Comparison of ENCODE assay signal across 1 cellular context in genomic region chr5:96861044-96861443, GRCh38.
A peak's percentile ranks its signal among the peaks of the same experiment; 100 is the strongest.
TF ChIP-seq lines count a peak whose summit lies in the region.

No MANE protein-coding gene starts in this region.

TF ChIP-seq in GM12878, 131 proteins besides CTCF, POLR2A, EP300 and RAD21 (continues in another document):
- TF ChIP-seq WRNIP1 (IDR thresholded peaks at IDR 0.05; ENCODE audit: borderline replicate concordance, low read depth, low read length) = no peak
- TF ChIP-seq RELB (IDR thresholded peaks at IDR 0.05; ENCODE audit: low read depth) = 0 out of 2 replicates have a peak, but pooled peaks have one; percentile 21
- TF ChIP-seq ZBED1 (IDR thresholded peaks at IDR 0.05; ENCODE audit: borderline replicate concordance) = no peak
- peak in 1 of 2 experiments; percentile 16; a peak in 1 of 4 replicates for TF ChIP-seq IKZF2 (IDR thresholded peaks at IDR 0.05)
- TF ChIP-seq TCF12 (IDR thresholded peaks at IDR 0.05; ENCODE audit: low read depth, low read length) = peak; percentile 76
- no peak for TF ChIP-seq PRDM15 (CRISPR knock-in tag; IDR thresholded peaks at IDR 0.05)
- peak; percentile 48; the same call in 1 of the 2 replicates for TF ChIP-seq ATF7 (IDR thresholded peaks at IDR 0.05; ENCODE audit: low read depth)
- TF ChIP-seq IRF4 (IDR thresholded peaks at IDR 0.05; ENCODE audit: low read depth, low read length) = no peak
- no peak for TF ChIP-seq CHD4 (IDR thresholded peaks at IDR 0.05)
- TF ChIP-seq CREM (IDR thresholded peaks at IDR 0.05; ENCODE audit: low read depth) = no peak
- peak; percentile 92 for TF ChIP-seq MEF2B (IDR thresholded peaks at IDR 0.05; ENCODE audit: partially characterized antibody, poor library complexity, severe bottlenecking)
- TF ChIP-seq HDAC2 (IDR thresholded peaks at IDR 0.05) = no peak
- TF ChIP-seq FOS (IDR thresholded peaks at IDR 0.05; ENCODE audit: borderline replicate concordance, extremely low read depth, insufficient read length) = no peak
- no peak for TF ChIP-seq TARDBP (IDR thresholded peaks at IDR 0.05; ENCODE audit: borderline replicate concordance)
- TF ChIP-seq TBL1XR1 (IDR thresholded peaks at IDR 0.05; ENCODE audit: low read depth, low read length) = no peak
- no peak for TF ChIP-seq ZNF24 (IDR thresholded peaks at IDR 0.05)
- TF ChIP-seq SP1 (IDR thresholded peaks at IDR 0.05; ENCODE audit: low read depth, low read length) = no peak
- peak; percentile 34; the same call in 1 of the 2 replicates for TF ChIP-seq CREB1 (IDR thresholded peaks at IDR 0.05; ENCODE audit: low read depth)
- TF ChIP-seq TCF7 (IDR thresholded peaks at IDR 0.05; ENCODE audit: borderline replicate concordance) = no peak
- no peak for TF ChIP-seq CEBPZ (IDR thresholded peaks at IDR 0.05; ENCODE audit: low read depth, low read length)
- no peak for TF ChIP-seq PKNOX1 (IDR thresholded peaks at IDR 0.05)
- no peak for TF ChIP-seq ZBTB11 (CRISPR knock-in tag; IDR thresholded peaks at IDR 0.05)
- TF ChIP-seq IRF3 (IDR thresholded peaks at IDR 0.05) = no peak
- no peak for TF ChIP-seq E2F4 (IDR thresholded peaks at IDR 0.05; ENCODE audit: low read depth, low read length)
- no peak for TF ChIP-seq BCLAF1 (IDR thresholded peaks at IDR 0.05)
- no peak for TF ChIP-seq FOXM1 (IDR thresholded peaks at IDR 0.05; ENCODE audit: low read depth, low read length)
- TF ChIP-seq MLLT1 (IDR thresholded peaks at IDR 0.05) = no peak
- TF ChIP-seq ZNF622 (IDR thresholded peaks at IDR 0.05) = no peak
- TF ChIP-seq SMC3 (IDR thresholded peaks at IDR 0.05; ENCODE audit: borderline replicate concordance, low read length) = no peak
- TF ChIP-seq ZBTB4 (CRISPR knock-in tag; IDR thresholded peaks at IDR 0.05) = no peak
- 0 out of 2 replicates have a peak, but pooled peaks have one; percentile 41 for TF ChIP-seq DPF2 (IDR thresholded peaks at IDR 0.05)
- TF ChIP-seq ZNF274 (IDR thresholded peaks at IDR 0.05; ENCODE audit: insufficient read depth, insufficient read length) = no peak
- no peak for TF ChIP-seq YBX1 (IDR thresholded peaks at IDR 0.05)
